Comparison of ENCODE assay signal across 8 cellular contexts in genomic region chr1:167935252-167936067, GRCh38. TPM values are rescaled to one million over a fixed set of nuclear protein-coding genes. Genes with fewer than 3 reads are reported as not detected.
DNase-seq lines count a peak whose midpoint lies in the region; FAIRE-seq and TF ChIP-seq lines count a peak whose summit lies in the region.

No MANE protein-coding gene starts in this region.

- no peak for FAIRE-seq in small intestine (lab: Jason Lieb, UNC)

- H3K4me3 ChIP-seq in GM23248: peak overlapping the region; percentile 94
- peak overlapping the region; percentile 87 for H3K4me3 ChIP-seq in SK-N-MC
- peak overlapping the region; percentile 94 for H3K4me3 ChIP-seq in astrocyte of the spinal cord (ENCODE audit: low read depth, low read length)
- H3K4me3 ChIP-seq in iPS-20b (ENCODE audit: low read length): peak overlapping the region; percentile 95
- H3K4me3 ChIP-seq in small intestine (ENCODE audit: low read depth in 1 of 2, low read length in 2 of 2): peak overlapping the region; percentile 73 to 90

- peak overlapping the region; percentile 92 for H2AFZ ChIP-seq in GM23248

- WGBS in GM23248 (ENCODE audit: low coverage in 1 of 2, low lambda C conversion rate in 2 of 2, missing lambda C conversion rate in 2 of 2), 2 experiments: 1% methylated on average over 43 to 45 of the region's 45 CpGs
- 0 to 1% (median 0%) methylated on average over 44 to 45 of the region's 45 CpGs for WGBS in small intestine, 3 donors

- H3K27me3 ChIP-seq in GM23248 (replicated peaks; ENCODE audit: insufficient read depth) (no peaks in the 10 kb centered on the region), iPS-20b (ENCODE audit: insufficient read depth, low read length) (no peaks in the 10 kb centered on the region), small intestine (ENCODE audit: control insufficient read depth in 2 of 2, insufficient read depth in 2 of 2, low read length in 2 of 2) (no peaks in the 10 kb centered on the region)

- H3K4me2 ChIP-seq in GM23248 (ENCODE audit: unreplicated experiment): peak overlapping the region; percentile 92

- peaks cover 90% of the 10 kb centered on the region for H3K79me2 ChIP-seq in GM23248 (ENCODE audit: insufficient read depth)

- POLR2A ChIA-PET in GM10248 (lab: Yijun Ruan, JAX): interaction anchor here (1.2 to 1.6 kb wide), 2 partner anchors 8 to 12 kb away, joined by 3 to 4 read pairs; no protein-coding TSS in a partner anchor

- in situ Hi-C loops in GM23248 (cut with MboI) (no loop called here), KBM-7 (cut with MboI; ENCODE audit: low pct_unique_long_range_greater_than_20kb, low sequenced_read_pairs) (no loop called here), astrocyte of the spinal cord (cut with HindIII; ENCODE audit: low sequenced_read_pairs) (loop anchor here (25.0 kb wide), 1 partner anchor 223 kb away; the partner anchor contains the start of gene MPZL1)

- H3K9me2 ChIP-seq in GM23248 (ENCODE audit: insufficient read depth): no peaks in the 10 kb centered on the region

- H3K27ac ChIP-seq in GM23248: peak overlapping the region; percentile 97
- no peak overlapping the region for H3K27ac ChIP-seq in SK-N-MC
- no peak overlapping the region for H3K27ac ChIP-seq in iPS-20b (ENCODE audit: low read length)
- peak overlapping the region; percentile 94 to 98 for H3K27ac ChIP-seq in small intestine (ENCODE audit: low read depth in 1 of 2, low read length in 1 of 2)

- H3K36me3 ChIP-seq in GM23248 (ENCODE audit: low read depth) (no peaks in the 10 kb centered on the region), SK-N-MC (ENCODE audit: insufficient read depth, low read length) (no peaks in the 10 kb centered on the region), iPS-20b (ENCODE audit: insufficient read depth, low read depth, low read length) (no peaks in the 10 kb centered on the region), small intestine (ENCODE audit: control insufficient read depth in 2 of 2, insufficient read depth in 2 of 2, low read length in 2 of 2) (no peaks in the 10 kb centered on the region)

- CTCF ChIA-PET in GM10248 (lab: Yijun Ruan, JAX): interaction anchor here (1.0 to 2.8 kb wide), 3 partner anchors 20 to 147 kb away, joined by 3 to 8 read pairs (median 3); no protein-coding TSS in a partner anchor

- peak overlapping the region; percentile 97 for H3K9ac ChIP-seq in GM23248
- peak overlapping the region; percentile 79 for H3K9ac ChIP-seq in SK-N-MC (ENCODE audit: insufficient read length)
- H3K9ac ChIP-seq in iPS-20b (ENCODE audit: low read depth, low read length): peak overlapping the region; percentile 82

- H4K20me1 ChIP-seq in GM23248 (ENCODE audit: insufficient read depth): no peaks in the 10 kb centered on the region

- no peak for TF ChIP-seq CTCF in GM10248 (IDR thresholded peaks at IDR 0.05; ENCODE audit: control extremely low read depth, extremely low read depth, low read depth, missing control alignments)
- TF ChIP-seq CTCF in astrocyte of the spinal cord (IDR thresholded peaks at IDR 0.05; ENCODE audit: low read depth, low read length): peak; percentile 5

- H3K9me3 ChIP-seq in GM23248 (ENCODE audit: low read depth) (no peaks in the 10 kb centered on the region), SK-N-MC (ENCODE audit: low read depth, low read length) (no peaks in the 10 kb centered on the region), iPS-20b (ENCODE audit: insufficient read depth, low read depth, low read length) (no peaks in the 10 kb centered on the region), small intestine (ENCODE audit: control insufficient read depth, low read depth) (no peaks in the 10 kb centered on the region)

- H3K4me1 ChIP-seq in GM23248 (ENCODE audit: insufficient read depth) (peaks cover 18% of the 10 kb centered on the region), iPS-20b (ENCODE audit: insufficient read depth, low read length) (peaks cover 13% of the 10 kb centered on the region; the same call in 1 of the 2 replicates), small intestine (ENCODE audit: control insufficient read depth in 2 of 2, insufficient read depth in 1 of 2, low read depth in 1 of 2, low read length in 1 of 2) (peaks cover 0 to 3% of the 10 kb centered on the region in 2 donors)

- H3F3A ChIP-seq in GM23248 (ENCODE audit: insufficient read depth): peaks cover 31% of the 10 kb centered on the region

- DNase-seq in GM10248 (ENCODE audit: extremely low spot score): peak; percentile 19
- DNase-seq in GM23248: peak; percentile 65
- DNase-seq in KBM-7: peak; percentile 68
- DNase-seq in SK-N-MC (ENCODE audit: low read depth, low spot score): no peak
- peak; percentile 59 for DNase-seq in astrocyte of the spinal cord (ENCODE audit: low read depth, low spot score)
- peak; percentile 77 for DNase-seq in small intestine
- DNase-seq in NCI-H1048 (lab: John Stamatoyannopoulos, UW): no peak

RNA-seq across cellular contexts. Expression of gene DCAF6, which starts 1.0 kb away (rescaled TPM):
- 56.0 and 63.4 TPM in 2 replicates for total RNA-seq in GM23248 (2014; rRNA removed; shearing (Covaris generic))
- polyA plus RNA-seq in GM23248 (2016; fragmentation: Nextera tagmentation; extraction: Ambion mirVana) (94.1 and 99.6 TPM in 2 replicates), small intestine (10 to 100 TPM; 28.9 to 42.3 (median 28.9) TPM)

RNA-seq across cellular contexts. Expression of gene MPC2, which starts 1.4 kb away (rescaled TPM):
- 65.5 and 93.8 TPM in 2 replicates for total RNA-seq in GM23248 (2014; rRNA removed; shearing (Covaris generic))
- polyA plus RNA-seq in GM23248 (2016; fragmentation: Nextera tagmentation; extraction: Ambion mirVana): 188 TPM in 2 replicates
- polyA plus RNA-seq in small intestine: 100 to 1,000 TPM; 140 to 185 (median 154) TPM

RNA-seq across cellular contexts. Expression of gene ADCY10, which starts 21.5 kb away (rescaled TPM):
- total RNA-seq in GM23248 (2014; rRNA removed; shearing (Covaris generic)): 0.11 TPM in 1 of 2 replicates, not detected in the other
- 0.11 TPM in 1 of 2 replicates, not detected in the other for polyA plus RNA-seq in GM23248 (2016; fragmentation: Nextera tagmentation; extraction: Ambion mirVana)
- 1 to 10 TPM in 1 of 3 donors, under 1 TPM in 1, not detected in 1; 0.15 to 1.1 TPM for polyA plus RNA-seq in small intestine

Comparison
In these comparisons a context has a peak if more than half of its experiments do, and no peak if none do; other contexts are left out.
1. DNase-seq: peak in GM10248 (single experiment), GM23248 (single experiment), KBM-7 (single experiment), astrocyte of the spinal cord (single experiment) and small intestine (single experiment); none in SK-N-MC (single experiment) and NCI-H1048 (single experiment).
2. H3K27ac ChIP-seq: peak in GM23248 (single experiment) and small intestine (2 of 2); none in SK-N-MC (single experiment) and iPS-20b (single experiment).
3. Peak in every context shown above with its lines, with median percentiles within 50 percentile points of each other: H3K4me3 ChIP-seq and H3K9ac ChIP-seq.